8 cellular contexts compared by ENCODE assay signal in genomic region chr11:35138949-35139881, GRCh38. TPM values are rescaled to one million over a fixed set of nuclear protein-coding genes. Genes with fewer than 3 reads are reported as not detected.
DNase-seq lines count a peak whose midpoint lies in the region; ATAC-seq and TF ChIP-seq lines count a peak whose summit lies in the region.

TSS of gene CD44 (plus strand) at chr11:35139171. CDS start at chr11:35139304, 133 bp downstream.

- H3K36me3 Mint-ChIP-seq in CD4-positive, alpha-beta T cell (ENCODE audit: low read depth) = peaks cover 62% of the 10 kb centered on the region

- no peaks in the 10 kb centered on the region for H3K9me3 ChIP-seq in CD4-positive, alpha-beta T cell (ENCODE audit: control insufficient read depth, low read length)
- no peaks in the 10 kb centered on the region for H3K9me3 ChIP-seq in KOPT-K1 (ENCODE audit: insufficient read depth, low read length, poor library complexity, severe bottlenecking)

- no peaks in the 10 kb centered on the region for H3K27me3 ChIP-seq in CD4-positive, alpha-beta T cell (ENCODE audit: control insufficient read depth, insufficient read depth, low read length)

- peak within 1 kb of the TSS; percentile 97 for H3K4me3 Mint-ChIP-seq in CD4-positive, alpha-beta T cell

- H3K9me3 Mint-ChIP-seq in CD4-positive, alpha-beta T cell = no peaks in the 10 kb centered on the region

- POLR2A ChIA-PET in CD4-positive, alpha-beta T cell (lab: Charles Lee) = interaction anchor here (0.6 to 9.5 kb wide), 34 partner anchors 11 to 222 kb away, joined by 3 to 317 read pairs (median 6); no protein-coding TSS in a partner anchor

- intact Hi-C loops in CD4-positive, alpha-beta T cell (cut with DNase I, micrococcal nuclease) = loop anchor here (1.0 to 5.0 kb wide), 5 partner anchors 56 to 142 kb away; no protein-coding TSS in a partner anchor
- intact Hi-C loops in left colon (cut with DNase I, micrococcal nuclease) = no loop called here

- no peaks in the 10 kb centered on the region for H3K27me3 Mint-ChIP-seq in CD4-positive, alpha-beta T cell

- CTCF ChIA-PET in CD4-positive, alpha-beta T cell (lab: Charles Lee) = interaction anchor here (3.4 to 3.6 kb wide), 2 partner anchors 92 to 95 kb away, joined by 13 read pairs; no protein-coding TSS in a partner anchor

- H3K27ac ChIP-seq in CD4-positive, alpha-beta T cell (ENCODE audit: low read depth, low read length) = peak within 1 kb of the TSS; percentile 97
- H3K27ac ChIP-seq in KOPT-K1 (ENCODE audit: low read depth, low read length, poor library complexity, severe bottlenecking) = peak within 1 kb of the TSS; percentile 55

- no peaks in the 10 kb centered on the region for H3K36me3 ChIP-seq in KOPT-K1 (ENCODE audit: insufficient read depth, low read length)

- no peak for TF ChIP-seq CTCF in CD4-positive, alpha-beta T cell (IDR thresholded peaks at IDR 0.05)

- peak; percentile 70 to 86 (median 78) for DNase-seq in CD4-positive, alpha-beta T cell
- DNase-seq in activated CD4-positive, CD25-positive, alpha-beta regulatory T cell treated with anti-CD3 and anti-CD28 coated beads, Interleukin-2, amount 50 U/mL, for 16 hours (ENCODE audit: low read depth, low spot score) = peak; percentile 65
- peak; percentile 81 for DNase-seq in central memory CD4-positive, alpha-beta T cell
- DNase-seq in left colon = peak; percentile 84 to 85
- peak; percentile 74 to 83 for DNase-seq in stimulated activated CD4-positive, alpha-beta T cell treated with anti-CD3 and anti-CD28 coated beads, Interleukin-2, amount 100 ng/mL, for 24 hours
- DNase-seq in NCI-H2171 (lab: John Stamatoyannopoulos, UW) = no peak

- peak within 1 kb of the TSS; percentile 96 for H3K27ac Mint-ChIP-seq in CD4-positive, alpha-beta T cell

- peaks cover 56% of the 10 kb centered on the region for H3K4me1 Mint-ChIP-seq in CD4-positive, alpha-beta T cell (ENCODE audit: low read depth)

- peak; percentile 77 for ATAC-seq in CD4-positive, alpha-beta T cell (ENCODE audit: poor library complexity)
- ATAC-seq in GM19463 (IDR thresholded peaks at IDR 0.05; ENCODE audit: unreplicated experiment) (peak; percentile 37), left colon (peak; percentile 81)

RNA-seq across cellular contexts. Expression of gene CD44, which starts in this region (rescaled TPM):
- 1,000 to 10,000 TPM; 1,283 to 1,330 TPM for total RNA-seq in CD4-positive, alpha-beta T cell
- total RNA-seq in left colon = 100 to 1,000 TPM in 1 of 2 donors, 10 to 100 TPM in 1; 99.1 to 107 TPM

Comparison
In these comparisons a context has a peak if more than half of its experiments do, and no peak if none do; other contexts are left out.
1. RNA of gene CD44 (total RNA-seq): 1,283 to 1,330 TPM in CD4-positive, alpha-beta T cell; 99.1 to 107 TPM in left colon; every median in the first group is over 10 times any median in the second.
2. intact Hi-C loops: an anchor here in CD4-positive, alpha-beta T cell (1.0 to 5.0 kb wide); none called in left colon.
3. Peak in every context shown above with its lines, with median percentiles within 50 percentile points of each other: ATAC-seq.